ENCODE assay signal across 20 cellular contexts in genomic region chr1:29894311-29894710, GRCh38.
"Had no signal": no experiment of that assay in that cellular context is flagged by ENCODE, and none has a peak within 500 bp of the region (broad histone marks: within the 10 kb centered on the region; RNA-seq: fewer than 3 reads in every experiment).

No MANE protein-coding gene starts in this region.

- H3K4me1 ChIP-seq: SJSA1 had no signal

- H3K27me3 ChIP-seq: MG63 had no signal

- H3K27ac ChIP-seq: SJSA1, SK-N-MC had no signal

- H3K36me3 ChIP-seq: MG63, SJSA1 had no signal

- H3K4me3 ChIP-seq: MG63, SJSA1, SK-N-MC had no signal

- DNase-seq: Karpas-422, KG1, MG63, NCI-H1092, NCI-H1105 treated with DMSO at 0.1 percent for 48 hours, NCI-H1417 treated with DMSO at 0.1 percent for 48 hours, NCI-H146, NCI-H1694 treated with DMSO at 0.1 percent for 48 hours, NCI-H1930, NCI-H2081, NCI-H2107, NCI-H2227 treated with DMSO at 0.1 percent for 48 hours, NCI-H524 treated with DMSO at 0.1 percent for 48 hours, NCI-H69, NCI-H774, Right ventricle myocardium superior, RPMI8226, SIG-M5 had no signal

- H3K9me3 ChIP-seq: MG63, SJSA1 had no signal
